In the genomic region with DNA sequence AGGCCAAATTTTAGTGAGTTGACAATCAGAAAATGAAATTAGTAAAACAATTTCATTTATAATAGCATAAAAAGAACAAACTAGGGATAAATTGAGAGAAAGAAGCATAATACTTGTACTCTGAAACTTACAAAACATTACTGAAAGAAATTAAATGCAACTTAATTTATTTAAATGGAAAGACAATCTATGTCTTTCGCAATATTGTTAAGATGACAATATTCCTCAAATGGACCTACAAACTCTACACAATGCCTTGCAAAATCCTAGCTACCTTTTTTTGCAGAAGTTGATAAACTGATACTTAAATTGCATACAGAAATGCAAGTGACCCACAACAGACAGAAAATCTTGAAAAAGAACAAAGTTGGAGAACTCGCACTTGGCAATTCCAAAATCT, we compare ENCODE assay signal across 1 cellular context.
TF ChIP-seq lines count a peak whose summit lies in the region.

No MANE protein-coding gene starts in this region.

TF ChIP-seq in HepG2, 621 proteins besides CTCF, POLR2A, EP300 and RAD21:
- peak; percentile 56; the same call in 1 of the 2 replicates for TF ChIP-seq CEBPB (IDR thresholded peaks at IDR 0.05; ENCODE audit: borderline replicate concordance, low read depth, low read length)
- TF ChIP-seq ZBTB20 (CRISPR knock-in tag; IDR thresholded peaks at IDR 0.05; ENCODE audit: borderline replicate concordance, low read depth): no peak
